ENCODE assay signal across 10 cellular contexts in genomic region chr11:96098511-96099241, GRCh38.
DNase-seq lines count a peak whose midpoint lies in the region; ATAC-seq and TF ChIP-seq lines count a peak whose summit lies in the region.
"Had no signal": no experiment of that assay in that cellular context is flagged by ENCODE, and none has a peak within 500 bp of the region (broad histone marks: within the 10 kb centered on the region; RNA-seq: fewer than 3 reads in every experiment).

No MANE protein-coding gene starts in this region.

- H3K27ac ChIP-seq in HUES48 (ENCODE audit: low read depth, low read length) (peak overlapping the region; percentile 42), breast epithelium (peak overlapping the region; percentile 95), smooth muscle cell (ENCODE audit: low read depth) (peak overlapping the region; percentile 88)

- intact Hi-C loops in breast epithelium (cut with DNase I; ENCODE audit: low total_unique reads) (no loop called here), left colon (cut with DNase I, micrococcal nuclease) (no loop called here)

- H3K4me1 ChIP-seq in HUES48 (ENCODE audit: control insufficient read depth, insufficient read depth, low read length) (peaks cover 22% of the 10 kb centered on the region), breast epithelium (peaks cover 17 to 48% of the 10 kb centered on the region in 2 donors), smooth muscle cell (ENCODE audit: low read depth) (peaks cover 21% of the 10 kb centered on the region)

- peaks cover 19% of the 10 kb centered on the region for H3F3A ChIP-seq in smooth muscle cell (ENCODE audit: low read depth)

- no peaks in the 10 kb centered on the region for H3K9me3 ChIP-seq in HUES48 (ENCODE audit: control insufficient read depth, insufficient read depth, low read length)
- no peaks in the 10 kb centered on the region for H3K9me3 ChIP-seq in breast epithelium
- no peaks in the 10 kb centered on the region for H3K9me3 ChIP-seq in smooth muscle cell (replicated peaks; ENCODE audit: low read depth)

- H3K4me2 ChIP-seq in smooth muscle cell: peak overlapping the region; percentile 72

- H3K4me3 ChIP-seq in HUES48 (ENCODE audit: low read depth, low read length) (no peak overlapping the region), breast epithelium (peak overlapping the region in 1 of 3 donors; percentile 34), smooth muscle cell (no peak overlapping the region)

- H3K36me3 ChIP-seq in HUES48 (ENCODE audit: control insufficient read depth, insufficient read depth, low read length) (no peaks in the 10 kb centered on the region), breast epithelium (no peaks in the 10 kb centered on the region), smooth muscle cell (ENCODE audit: low read depth) (no peaks in the 10 kb centered on the region)

- DNase-seq in breast epithelium (ENCODE audit: low spot score in 2 of 2) (peak in 1 of 2 donors; percentile 65), left colon (no peak), smooth muscle cell (lab: John Stamatoyannopoulos, UW; ENCODE audit: unreplicated experiment) (no peak), hypothalamus (lab: John Stamatoyannopoulos, UW) (no peak)
- DNase-seq: activated CD4-positive, alpha-beta T cell treated with anti-CD3 and anti-CD28 coated beads for 1 hour; naive B cell had no signal

- peaks cover 64% of the 10 kb centered on the region for H3K79me2 ChIP-seq in smooth muscle cell (ENCODE audit: low read depth)

- no peak for TF ChIP-seq POLR2A in breast epithelium (IDR thresholded peaks at IDR 0.05)

- H3K27me3 ChIP-seq in HUES48 (ENCODE audit: control insufficient read depth, insufficient read depth, low read length) (no peaks in the 10 kb centered on the region), breast epithelium (no peaks in the 10 kb centered on the region), smooth muscle cell (ENCODE audit: low read depth) (no peaks in the 10 kb centered on the region)

- TF ChIP-seq CTCF in breast epithelium (IDR thresholded peaks at IDR 0.05): no peak
- TF ChIP-seq CTCF in smooth muscle cell (IDR thresholded peaks at IDR 0.05; ENCODE audit: borderline replicate concordance, insufficient read depth, poor library complexity, severe bottlenecking): no peak

- ATAC-seq in left colon (peak; percentile 67), GM18873 (IDR thresholded peaks at IDR 0.05; ENCODE audit: low FRiP score, unreplicated experiment) (no peak), HG03097 (IDR thresholded peaks at IDR 0.05; ENCODE audit: low FRiP score, unreplicated experiment) (no peak), GM21528 (IDR thresholded peaks at IDR 0.05; ENCODE audit: low FRiP score, unreplicated experiment) (no peak)

- WGBS in smooth muscle cell (ENCODE audit: low lambda C conversion rate): 46% methylated on average over 7 of the region's 7 CpGs

- H4K20me1 ChIP-seq in smooth muscle cell (ENCODE audit: low read depth): no peaks in the 10 kb centered on the region

- H3K9ac ChIP-seq in HUES48 (ENCODE audit: low read depth, low read length): peak overlapping the region; percentile 23; the same call in 1 of the 2 replicates
- peak overlapping the region; percentile 38 for H3K9ac ChIP-seq in smooth muscle cell (ENCODE audit: low read depth)

- H2AFZ ChIP-seq in smooth muscle cell (ENCODE audit: low read depth): no peak overlapping the region

Comparison
In these comparisons a context has a peak if more than half of its experiments do, and no peak if none do; other contexts are left out.
1. H3K27ac ChIP-seq: peak in every context shown above with its lines; median percentile 95 in breast epithelium; 88 in smooth muscle cell; 42 in HUES48.